In the genomic region with DNA sequence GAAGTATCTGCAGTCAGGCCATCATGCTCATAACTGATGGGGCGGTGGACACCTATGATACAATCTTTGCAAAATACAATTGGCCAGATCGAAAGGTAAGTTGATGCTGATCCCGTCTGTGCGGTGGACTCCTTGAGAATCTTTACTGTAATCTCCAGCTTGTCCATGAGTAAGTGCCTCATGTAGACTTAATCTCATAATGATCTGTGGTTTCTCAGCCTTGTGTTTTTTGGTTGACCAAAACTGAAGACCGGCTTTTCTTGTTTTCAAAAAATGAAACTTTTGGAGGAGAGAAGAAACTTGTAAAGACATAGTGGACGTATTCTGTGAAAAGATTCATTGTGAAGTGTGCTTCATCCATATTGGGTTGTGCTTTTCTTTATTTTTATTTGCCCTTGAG, we compare ENCODE assay signal across 25 cellular contexts.
"Had no signal": no experiment of that assay in that cellular context is flagged by ENCODE, and none has a peak within 500 bp of the region (broad histone marks: within the 10 kb centered on the region; RNA-seq: fewer than 3 reads in every experiment).

No MANE protein-coding gene starts in this region.

- H3K36me3 Mint-ChIP-seq: activated naive CD4-positive, alpha-beta T cell treated with anti-CD3 and anti-CD28 coated beads, Interleukin-2, amount 10 ng/mL, durations not matched to agents 7 days and 5 days; naive thymus-derived CD8-positive, alpha-beta T cell; stimulated activated effector memory CD8-positive, alpha-beta T cell treated with anti-CD3 and anti-CD28 coated beads, Interleukin-12 subunit alpha, Interleukin-12 subunit beta, amount 100 ng/mL, for 72 hours had no signal

- H3K4me1 Mint-ChIP-seq: activated B cell treated with CpG ODN at 0.5 μM for 24 hours; activated naive CD4-positive, alpha-beta T cell treated with anti-CD3 and anti-CD28 coated beads, Interleukin-2, amount 10 ng/mL, durations not matched to agents 7 days and 5 days; immature natural killer cell; stimulated activated effector memory CD8-positive, alpha-beta T cell treated with anti-CD3 and anti-CD28 coated beads, Interleukin-12 subunit alpha, Interleukin-12 subunit beta, amount 100 ng/mL, for 72 hours; stimulated activated naive CD8-positive, alpha-beta T cell treated with anti-CD3 and anti-CD28 coated beads, Interleukin-15, amount 100 ng/mL, for 72 hours had no signal

- H3K4me1 ChIP-seq: gastrocnemius medialis, right lobe of liver, tibial artery had no signal

- H3K27me3 ChIP-seq: gastrocnemius medialis, right lobe of liver, tibial artery had no signal

- H3K27me3 Mint-ChIP-seq: activated naive CD4-positive, alpha-beta T cell treated with anti-CD3 and anti-CD28 coated beads, Interleukin-2, amount 10 ng/mL, durations not matched to agents 7 days and 5 days had no signal

- H3K9me3 Mint-ChIP-seq: activated B cell treated with CpG ODN at 0.5 μM for 24 hours had no signal

- ATAC-seq: gastrocnemius medialis; left lobe of liver; naive thymus-derived CD8-positive, alpha-beta T cell; right lobe of liver; stimulated activated effector memory CD8-positive, alpha-beta T cell treated with anti-CD3 and anti-CD28 coated beads, Interleukin-12 subunit alpha, Interleukin-12 subunit beta, amount 100 ng/mL, for 72 hours; stimulated activated naive CD8-positive, alpha-beta T cell treated with anti-CD3 and anti-CD28 coated beads, Interleukin-15, amount 100 ng/mL, for 72 hours had no signal

- H3K27ac Mint-ChIP-seq: activated B cell treated with CpG ODN at 0.5 μM for 24 hours; activated naive CD4-positive, alpha-beta T cell treated with anti-CD3 and anti-CD28 coated beads, Interleukin-2, amount 10 ng/mL, durations not matched to agents 7 days and 5 days; immature natural killer cell; mesothelial cell of epicardium; naive thymus-derived CD8-positive, alpha-beta T cell; neural progenitor cell; stimulated activated effector memory CD8-positive, alpha-beta T cell treated with anti-CD3 and anti-CD28 coated beads, Interleukin-12 subunit alpha, Interleukin-12 subunit beta, amount 100 ng/mL, for 72 hours; stimulated activated naive CD8-positive, alpha-beta T cell treated with anti-CD3 and anti-CD28 coated beads, Interleukin-15, amount 100 ng/mL, for 72 hours; T-helper 1 cell treated with Interleukin-12 subunit alpha and Interleukin-12 subunit beta and Interleukin-4 antibody, amounts not matched to agents 30 μg/mL and 1 μg/mL, for 36 hours had no signal

- H3K36me3 ChIP-seq: gastrocnemius medialis, neural progenitor cell, right lobe of liver, tibial artery had no signal

- H3K9ac ChIP-seq: neural progenitor cell had no signal

- H3K4me3 ChIP-seq: gastrocnemius medialis, lung, right lobe of liver, skin epidermis, tibial artery had no signal

- H3K4me3 Mint-ChIP-seq: activated B cell treated with CpG ODN at 0.5 μM for 24 hours; activated naive CD4-positive, alpha-beta T cell treated with anti-CD3 and anti-CD28 coated beads, Interleukin-2, amount 10 ng/mL, durations not matched to agents 7 days and 5 days; immature natural killer cell; mesothelial cell of epicardium; naive thymus-derived CD8-positive, alpha-beta T cell; neural progenitor cell; stimulated activated effector memory CD8-positive, alpha-beta T cell treated with anti-CD3 and anti-CD28 coated beads, Interleukin-12 subunit alpha, Interleukin-12 subunit beta, amount 100 ng/mL, for 72 hours; stimulated activated naive CD8-positive, alpha-beta T cell treated with anti-CD3 and anti-CD28 coated beads, Interleukin-15, amount 100 ng/mL, for 72 hours; T-helper 1 cell treated with Interleukin-12 subunit alpha and Interleukin-12 subunit beta and Interleukin-4 antibody, amounts not matched to agents 30 μg/mL and 1 μg/mL, for 36 hours had no signal

- H3K9me3 ChIP-seq: gastrocnemius medialis, right lobe of liver, tibial artery had no signal

- DNase-seq: activated B cell treated with CpG ODN at 0.5 μM for 24 hours; activated CD4-positive, alpha-beta T cell treated with anti-CD3 and anti-CD28 coated beads for 4 hours; activated CD4-positive, alpha-beta T cell treated with anti-CD3 and anti-CD28 coated beads, Interleukin-2, amount 50 U/mL, for 48 hours; activated effector memory CD4-positive, alpha-beta T cell treated with anti-CD3 and anti-CD28 coated beads, Interleukin-2, amount 50 U/mL, for 16 hours; activated naive CD4-positive, alpha-beta T cell treated with anti-CD3 and anti-CD28 coated beads, Interleukin-2, amount 10 ng/mL, durations not matched to agents 7 days and 5 days; activated T-cell treated with anti-CD3 and anti-CD28 coated beads, Interleukin-2, amount 50 U/mL, for 48 hours; amygdala; erythroblast; gastrocnemius medialis; hippocampal formation; immature natural killer cell; naive thymus-derived CD8-positive, alpha-beta T cell; posterior cingulate gyrus; right lobe of liver; stimulated activated CD4-positive, alpha-beta T cell treated with anti-CD3 and anti-CD28 coated beads, Interleukin-2, amount 100 ng/mL, for 24 hours; stimulated activated naive CD8-positive, alpha-beta T cell treated with anti-CD3 and anti-CD28 coated beads, Interleukin-15, amount 100 ng/mL, for 72 hours; T1000; tibial artery had no signal

- H3K27ac ChIP-seq: gastrocnemius medialis, neural progenitor cell, right lobe of liver, skin epidermis, tibial artery had no signal
